In genomic region chr12:53550595-53550994, GRCh38 we compare ENCODE assay signal across 1 cellular context.
TF ChIP-seq lines count a peak whose summit lies in the region.

No MANE protein-coding gene starts in this region.

TF ChIP-seq in IMR-90, 13 proteins besides CTCF, POLR2A, EP300 and RAD21 (continued from another document):
- no peak for TF ChIP-seq MAFK (IDR thresholded peaks at IDR 0.05; ENCODE audit: low read depth, low read length)
